Comparison of ENCODE assay signal across 8 cellular contexts in genomic region chr18:79507076-79507545, GRCh38.
A peak's percentile ranks its signal among the peaks of the same experiment; 100 is the strongest.
DNase-seq lines count a peak whose midpoint lies in the region; ATAC-seq and TF ChIP-seq lines count a peak whose summit lies in the region.

No MANE protein-coding gene starts in this region.

- TF ChIP-seq CTCF in epithelial cell of esophagus (IDR thresholded peaks at IDR 0.05; ENCODE audit: insufficient read depth, low read depth, low read length, missing control alignments) = no peak

- peak overlapping the region; percentile 36 for H3K9ac ChIP-seq in mucosa of stomach (ENCODE audit: low read length)

- H3K4me1 Mint-ChIP-seq in T-helper 17 cell = peaks cover 33% of the 10 kb centered on the region

- H3K27ac Mint-ChIP-seq in T-helper 17 cell = peak overlapping the region; percentile 68

- H3K27ac ChIP-seq in urinary bladder (ENCODE audit: low read depth) = peak overlapping the region; percentile 30

- no peak overlapping the region for H3K4me3 Mint-ChIP-seq in T-helper 17 cell

- DNase-seq in SKM-1 treated with dmso at 0.1 percent for 144 hours (lab: John Stamatoyannopoulos, UW; ENCODE audit: unreplicated experiment) (peak; percentile 26), SKM-1 (lab: John Stamatoyannopoulos, UW; ENCODE audit: unreplicated experiment) (no peak), T-helper 17 cell (no peak), epithelial cell of esophagus (ENCODE audit: low read depth) (no peak), NCI-H2227 treated with DMSO at 0.1 percent for 48 hours (lab: John Stamatoyannopoulos, UW) (no peak), NCI-H1436 treated with DMSO at 0.1 percent for 48 hours (lab: John Stamatoyannopoulos, UW) (no peak)

- H3K4me1 ChIP-seq in mucosa of stomach (ENCODE audit: control insufficient read depth, insufficient read depth, low read length) (peaks cover 27% of the 10 kb centered on the region), urinary bladder (ENCODE audit: insufficient read depth) (no peaks in the 10 kb centered on the region)

- peak; percentile 43 for ATAC-seq in T-helper 17 cell

- H3K4me3 ChIP-seq in epithelial cell of esophagus (ENCODE audit: low read length) (peak overlapping the region; percentile 31), mucosa of stomach (ENCODE audit: low read length) (peak overlapping the region; percentile 86), urinary bladder (ENCODE audit: low read depth, low read length) (peak overlapping the region; percentile 15)

- H3K27me3 Mint-ChIP-seq in T-helper 17 cell = no peaks in the 10 kb centered on the region

- peaks cover 5% of the 10 kb centered on the region for H3K27me3 ChIP-seq in mucosa of stomach (ENCODE audit: control insufficient read depth, insufficient read depth, low read length)

- WGBS in urinary bladder = 4% methylated on average over 24 of the region's 24 CpGs

- peaks cover 4% of the 10 kb centered on the region for H3K36me3 Mint-ChIP-seq in T-helper 17 cell (ENCODE audit: low read depth)

- H3K36me3 ChIP-seq in mucosa of stomach (ENCODE audit: control insufficient read depth, insufficient read depth, low read length) (no peaks in the 10 kb centered on the region), urinary bladder (ENCODE audit: insufficient read depth) (no peaks in the 10 kb centered on the region)

- H3K9me3 ChIP-seq in T-helper 17 cell (ENCODE audit: control insufficient read depth, low read length, poor library complexity, severe bottlenecking) = no peaks in the 10 kb centered on the region
- no peaks in the 10 kb centered on the region for H3K9me3 ChIP-seq in mucosa of stomach (ENCODE audit: control insufficient read depth, low read length)

Comparison
In these comparisons a context has a peak if more than half of its experiments do, and no peak if none do; other contexts are left out.
1. H3K4me3 ChIP-seq: peak in every context shown above with its lines; median percentile 86 in mucosa of stomach; 31 in epithelial cell of esophagus; 15 in urinary bladder.